19 cellular contexts compared by ENCODE assay signal in the genomic region with DNA sequence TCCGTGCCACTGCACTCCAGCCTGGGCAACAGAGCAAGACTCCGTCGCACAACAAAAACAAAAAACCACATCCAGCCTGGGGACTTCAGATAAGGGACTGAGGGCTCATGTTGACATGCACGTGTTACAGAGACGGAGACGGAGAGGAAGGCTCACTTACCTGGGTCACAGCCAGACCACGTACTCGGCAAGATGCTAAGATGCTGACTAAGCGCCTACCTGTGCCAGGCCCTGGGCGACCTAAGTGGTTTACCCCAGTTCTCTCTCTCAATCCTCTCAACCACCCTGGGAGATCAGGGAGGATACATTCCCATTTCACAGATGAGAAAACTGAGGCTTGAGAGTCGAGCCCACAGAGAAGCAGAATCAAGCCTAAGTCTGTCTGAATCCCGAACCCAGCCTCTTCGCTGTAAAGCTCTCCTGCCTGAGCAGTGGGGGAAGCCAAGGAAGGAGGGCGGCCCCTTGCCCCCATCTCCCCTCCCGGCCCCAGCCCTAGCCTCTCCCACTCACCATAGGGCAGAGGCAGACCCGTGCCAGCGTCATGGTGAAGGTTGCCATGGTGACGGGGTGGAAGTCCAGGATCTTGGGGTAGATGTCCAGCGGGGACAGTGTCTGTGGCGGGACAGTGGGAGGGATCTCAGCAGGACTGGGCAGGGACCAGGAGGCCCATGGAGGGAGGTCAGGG. TPM values are rescaled to one million over a fixed set of nuclear protein-coding genes. Genes with fewer than 3 reads are reported as not detected.
"Had no signal": no experiment of that assay in that cellular context is flagged by ENCODE, and none has a peak within 500 bp of the region (broad histone marks: within the 10 kb centered on the region; RNA-seq: fewer than 3 reads in every experiment).

No MANE protein-coding gene starts in this region.

- DNase-seq: activated CD4-positive, alpha-beta T cell treated with anti-CD3 and anti-CD28 coated beads for 48 hours; activated CD8-positive, alpha-beta memory T cell treated with anti-CD3 and anti-CD28 coated beads, Interleukin-2, amount 50 U/mL, for 48 hours; activated CD8-positive, alpha-beta T cell treated with anti-CD3 and anti-CD28 coated beads, Interleukin-2, amount 10 ng/mL, durations not matched to agents 7 days and 5 days; activated naive CD4-positive, alpha-beta T cell; aorta; glutamatergic neuron; left cardiac atrium; naive thymus-derived CD4-positive, alpha-beta T cell; right cardiac atrium; T-helper 1 cell; thyroid gland; WERI-Rb-1 had no signal

- ATAC-seq: activated CD8-positive, alpha-beta T cell treated with anti-CD3 and anti-CD28 coated beads, Interleukin-2, amount 10 ng/mL, durations not matched to agents 7 days and 5 days; esophagus mucosa; left cardiac atrium; naive thymus-derived CD4-positive, alpha-beta T cell; right cardiac atrium; stimulated activated effector memory CD8-positive, alpha-beta T cell treated with anti-CD3 and anti-CD28 coated beads, Interleukin-12 subunit alpha, Interleukin-12 subunit beta, amount 100 ng/mL, for 72 hours had no signal

- H3K27ac ChIP-seq: thyroid gland, WERI-Rb-1 had no signal

- H3K4me3 ChIP-seq: smooth muscle cell, thyroid gland had no signal

- H3K4me1 ChIP-seq: thyroid gland had no signal

- FAIRE-seq: urothelium cell line had no signal

- H3K9me3 ChIP-seq: thyroid gland had no signal

- H3K4me2 ChIP-seq: smooth muscle cell had no signal

- H3K27me3 ChIP-seq: thyroid gland had no signal

RNA-seq across cellular contexts. Expression of a gene that starts 16.4 kb away (rescaled TPM):
- total RNA-seq: activated CD8-positive, alpha-beta T cell treated with anti-CD3 and anti-CD28 coated beads, Interleukin-2, amount 10 ng/mL, durations not matched to agents 7 days and 5 days; activated T-helper 1 cell treated with anti-CD3 and anti-CD28 coated beads, Interleukin-12 subunit alpha, Interleukin-12 subunit beta, Interleukin-2, Interleukin-4 antibody, amounts not matched to agents 30 ng/mL and 10 ng/mL and 1 ng/mL, durations not matched to agents 14 hours and 24 hours and 36 hours; aorta; naive thymus-derived CD4-positive, alpha-beta T cell; right cardiac atrium had no signal
- polyA plus RNA-seq: aorta had no signal

RNA-seq across cellular contexts. Expression of a gene that starts 34.2 kb away (rescaled TPM):
- total RNA-seq: activated CD8-positive, alpha-beta T cell treated with anti-CD3 and anti-CD28 coated beads, Interleukin-2, amount 10 ng/mL, durations not matched to agents 7 days and 5 days; activated T-helper 1 cell treated with anti-CD3 and anti-CD28 coated beads, Interleukin-12 subunit alpha, Interleukin-12 subunit beta, Interleukin-2, Interleukin-4 antibody, amounts not matched to agents 30 ng/mL and 10 ng/mL and 1 ng/mL, durations not matched to agents 14 hours and 24 hours and 36 hours; aorta; chondrocyte; dermis microvascular lymphatic vessel endothelial cell; naive thymus-derived CD4-positive, alpha-beta T cell; smooth muscle cell had no signal
- polyA plus RNA-seq: naive thymus-derived CD4-positive, alpha-beta T cell; smooth muscle cell had no signal
